In the genomic region with DNA sequence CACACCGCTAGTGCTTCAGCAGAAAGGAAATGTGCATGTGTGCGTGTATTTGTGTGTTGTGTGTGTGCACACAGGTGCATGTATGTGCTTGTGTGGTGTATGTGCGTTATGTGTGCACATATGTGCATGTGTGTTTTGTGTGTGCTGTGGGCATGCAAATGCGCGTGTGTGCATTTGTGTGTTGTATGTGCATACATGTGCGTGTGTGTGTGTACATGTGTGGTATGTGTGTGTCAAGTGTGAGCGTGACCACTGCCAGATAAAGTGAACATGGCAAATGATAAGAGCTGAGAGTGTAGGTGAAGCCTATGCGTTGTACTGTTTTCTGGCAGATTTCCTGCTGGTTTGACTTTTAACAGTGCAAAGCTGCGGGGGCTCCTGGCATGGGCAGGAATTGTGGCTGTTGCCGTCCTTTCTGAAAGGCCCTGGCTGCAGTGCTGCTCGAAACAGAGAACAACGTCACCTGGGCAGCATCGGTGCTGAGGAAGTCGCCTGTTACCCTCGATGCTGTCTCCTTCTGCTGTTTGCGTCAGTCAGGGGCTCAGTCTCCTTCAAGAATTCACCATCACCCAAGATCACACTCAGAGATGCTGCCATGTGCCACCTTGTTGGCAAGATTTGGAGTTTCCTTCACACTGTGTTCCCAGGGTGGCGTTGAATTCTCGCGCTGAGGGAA, we compare ENCODE assay signal across 1 cellular context.
TF ChIP-seq lines count a peak whose summit lies in the region.

No MANE protein-coding gene starts in this region.

TF ChIP-seq in H1, 55 proteins besides CTCF, POLR2A, EP300 and RAD21:
- TF ChIP-seq KDM5A (IDR thresholded peaks at IDR 0.05; ENCODE audit: low read length) (no peak), PHF8 (conservative IDR thresholded peaks at IDR 0.05; ENCODE audit: low read depth, low read length) (no peak), BRCA1 (IDR thresholded peaks at IDR 0.05; ENCODE audit: low read depth, low read length) (no peak), TCF12 (IDR thresholded peaks at IDR 0.05; ENCODE audit: low read depth, low read length) (no peak), SP1 (IDR thresholded peaks at IDR 0.05; ENCODE audit: low read depth, low read length) (no peak), CREB1 (IDR thresholded peaks at IDR 0.05) (no peak), MAFK (IDR thresholded peaks at IDR 0.05; ENCODE audit: low read depth, low read length) (no peak), CEBPB (IDR thresholded peaks at IDR 0.05; ENCODE audit: low read depth, low read length) (no peak), EGR1 (IDR thresholded peaks at IDR 0.05; ENCODE audit: borderline replicate concordance, low read depth, low read length) (no peak), HDAC6 (IDR thresholded peaks at IDR 0.05; ENCODE audit: low read depth, low read length) (no peak), NRF1 (IDR thresholded peaks at IDR 0.05; ENCODE audit: low read depth, low read length) (no peak), CHD7 (IDR thresholded peaks at IDR 0.05; ENCODE audit: insufficient replicate concordance, low read length) (no peak), SIRT6 (IDR thresholded peaks at IDR 0.05; ENCODE audit: low read length) (no peak), CTBP2 (IDR thresholded peaks at IDR 0.05; ENCODE audit: borderline replicate concordance, insufficient read depth, insufficient read length, low read length) (no peak), SAP30 (IDR thresholded peaks at IDR 0.05; ENCODE audit: insufficient read depth, insufficient replicate concordance, low read length) (no peak), CBX8 (IDR thresholded peaks at IDR 0.05; ENCODE audit: borderline replicate concordance, low read depth, low read length) (no peak), RXRA (IDR thresholded peaks at IDR 0.05; ENCODE audit: insufficient read depth, low read depth, low read length) (no peak), ATF2 (IDR thresholded peaks at IDR 0.05; ENCODE audit: low read length) (no peak), KDM4A (IDR thresholded peaks at IDR 0.05; ENCODE audit: low read depth, low read length, severe bottlenecking) (no peak)
- TF ChIP-seq, protein P1, sequence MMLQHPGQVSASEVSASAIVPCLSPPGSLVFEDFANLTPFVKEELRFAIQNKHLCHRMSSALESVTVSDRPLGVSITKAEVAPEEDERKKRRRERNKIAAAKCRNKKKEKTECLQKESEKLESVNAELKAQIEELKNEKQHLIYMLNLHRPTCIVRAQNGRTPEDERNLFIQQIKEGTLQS (IDR thresholded peaks at IDR 0.05; ENCODE audit: insufficient read depth, low read depth, low read length) = no peak
